20 cellular contexts compared by ENCODE assay signal in genomic region chr7:77497079-77497478, GRCh38. TPM values are rescaled to one million over a fixed set of nuclear protein-coding genes. Genes with fewer than 3 reads are reported as not detected.
DNase-seq lines count a peak whose midpoint lies in the region; ATAC-seq, FAIRE-seq and TF ChIP-seq lines count a peak whose summit lies in the region.
"Had no signal": no experiment of that assay in that cellular context is flagged by ENCODE, and none has a peak within 500 bp of the region (broad histone marks: within the 10 kb centered on the region; RNA-seq: fewer than 3 reads in every experiment).

No MANE protein-coding gene starts in this region.

- no peaks in the 10 kb centered on the region for H3K4me1 ChIP-seq in transverse colon
- H3K4me1 ChIP-seq: Caco-2, SJSA1 had no signal

- TF ChIP-seq CTCF in transverse colon (IDR thresholded peaks at IDR 0.05), result no peak

- no peak for TF ChIP-seq EP300 in transverse colon (IDR thresholded peaks at IDR 0.05; ENCODE audit: low read depth)

- whole genome bisulfite sequencing in transverse colon (ENCODE audit: low coverage in 1 of 2), 2 donors, result 51 to 65% methylated on average over 5 of the region's 5 CpGs

- H3K36me3 Mint-ChIP-seq in activated CD4-positive, alpha-beta T cell treated with anti-CD3 and anti-CD28 coated beads for 36 hours (ENCODE audit: low read depth), result peaks cover 6% of the 10 kb centered on the region
- H3K36me3 Mint-ChIP-seq: CD4-positive, CD25-positive, alpha-beta regulatory T cell had no signal

- H3K9me3 Mint-ChIP-seq in activated CD4-positive, alpha-beta T cell treated with anti-CD3 and anti-CD28 coated beads for 36 hours (ENCODE audit: low read depth), result peaks cover 17% of the 10 kb centered on the region

- no peak overlapping the region for H3K27ac ChIP-seq in transverse colon
- H3K27ac ChIP-seq: RWPE1, SJSA1 had no signal

- intact Hi-C loops in transverse colon (cut with DNase I; ENCODE audit: low total_unique reads), result no loop called here
- intact Hi-C loops in activated CD4-positive, alpha-beta T cell treated with anti-CD3 and anti-CD28 coated beads for 36 hours (cut with DNase I, micrococcal nuclease), result no loop called here

- peak; percentile 88 for DNase-seq in DMS53 treated with DMSO at 0.1 percent for 48 hours (lab: John Stamatoyannopoulos, UW; ENCODE audit: unreplicated experiment)
- DNase-seq in NCI-H345 treated with DMSO at 0.1 percent for 48 hours (lab: John Stamatoyannopoulos, UW; ENCODE audit: unreplicated experiment), result peak; percentile 30
- no peak for DNase-seq in C1 segment of cervical spinal cord (lab: John Stamatoyannopoulos, UW)
- DNase-seq in transverse colon, result no peak
- DNase-seq in activated CD4-positive, CD25-positive, alpha-beta regulatory T cell (lab: John Stamatoyannopoulos, UW), result no peak
- DNase-seq in activated CD4-positive, alpha-beta T cell treated with anti-CD3 and anti-CD28 coated beads for 36 hours, result no peak
- DNase-seq: ACHN; AML-193; Caco-2; CD4-positive, CD25-positive, alpha-beta regulatory T cell; DMS79; GOT3; MV-4-11 had no signal

- H3K27ac Mint-ChIP-seq in activated CD4-positive, alpha-beta T cell treated with anti-CD3 and anti-CD28 coated beads for 36 hours, result no peak overlapping the region
- H3K27ac Mint-ChIP-seq: CD4-positive, CD25-positive, alpha-beta regulatory T cell; T-helper 2 cell treated with Interferon-gamma antibody and Interleukin-4, amounts not matched to agents 5 μg/mL and 100 μg/mL, for 36 hours had no signal

- no peaks in the 10 kb centered on the region for H3K9me3 ChIP-seq in transverse colon
- H3K9me3 ChIP-seq: SJSA1 had no signal

- no peaks in the 10 kb centered on the region for H3K27me3 ChIP-seq in transverse colon
- H3K27me3 ChIP-seq: SJSA1 had no signal

- no peak for TF ChIP-seq POLR2A in transverse colon (IDR thresholded peaks at IDR 0.05)

- FAIRE-seq in A204.1 (lab: Jason Lieb, UNC), result peak; percentile 51
- FAIRE-seq in TTC549 (lab: Jason Lieb, UNC), result peak; percentile 29
- FAIRE-seq: GM18507, K562 had no signal

- H3K4me1 Mint-ChIP-seq in activated CD4-positive, alpha-beta T cell treated with anti-CD3 and anti-CD28 coated beads for 36 hours, result no peaks in the 10 kb centered on the region
- H3K4me1 Mint-ChIP-seq: CD4-positive, CD25-positive, alpha-beta regulatory T cell had no signal

- no peak for ATAC-seq in activated CD4-positive, alpha-beta T cell treated with anti-CD3 and anti-CD28 coated beads for 36 hours

- H3K4me3 Mint-ChIP-seq in activated CD4-positive, alpha-beta T cell treated with anti-CD3 and anti-CD28 coated beads for 36 hours, result no peak overlapping the region
- H3K4me3 Mint-ChIP-seq: CD4-positive, CD25-positive, alpha-beta regulatory T cell; T-helper 2 cell treated with Interferon-gamma antibody and Interleukin-4, amounts not matched to agents 5 μg/mL and 100 μg/mL, for 36 hours had no signal

- H3K36me3 ChIP-seq in transverse colon, result no peaks in the 10 kb centered on the region
- H3K36me3 ChIP-seq: SJSA1 had no signal

- CTCF ChIA-PET in activated CD4-positive, alpha-beta T cell treated with anti-CD3 and anti-CD28 coated beads for 36 hours (lab: Charles Lee), result interaction anchor here (0.8 kb wide), 1 partner anchor 23 kb away, joined by 3 read pairs; no protein-coding TSS in a partner anchor

- POLR2A ChIA-PET in activated CD4-positive, alpha-beta T cell treated with anti-CD3 and anti-CD28 coated beads for 36 hours (lab: Charles Lee), result no interaction called here

- no peak overlapping the region for H3K4me3 ChIP-seq in transverse colon
- H3K4me3 ChIP-seq: K562, SJSA1 had no signal

- H3K27me3 Mint-ChIP-seq in activated CD4-positive, alpha-beta T cell treated with anti-CD3 and anti-CD28 coated beads for 36 hours, result peaks cover 2% of the 10 kb centered on the region

- in situ Hi-C loops in transverse colon (cut with MboI; ENCODE audit: low pct_ligation_motif_present in 1 of 4, low pct_unique_long_range_greater_than_20kb in 1 of 4, low sequenced_read_pairs in 3 of 4), result no loop called here

RNA-seq across cellular contexts. Expression of gene PTPN12, which starts 40.0 kb away (rescaled TPM):
- total RNA-seq in transverse colon, result 100 to 1,000 TPM in 1 of 4 donors, 10 to 100 TPM in 3; 46.8 to 103 (median 70.6) TPM
- total RNA-seq in activated CD4-positive, alpha-beta T cell treated with anti-CD3 and anti-CD28 coated beads for 36 hours, result 10 to 100 TPM in 1 of 2 experiments, 1 to 10 TPM in 1; 8.5 to 12.0 TPM

Comparison
In these comparisons a context has a peak if more than half of its experiments do, and no peak if none do; other contexts are left out.
1. DNase-seq: peak in DMS53 treated with DMSO at 0.1 percent for 48 hours (single experiment) and NCI-H345 treated with DMSO at 0.1 percent for 48 hours (single experiment); none in C1 segment of cervical spinal cord (0 of 14), transverse colon (single experiment), activated CD4-positive, CD25-positive, alpha-beta regulatory T cell (0 of 4) and activated CD4-positive, alpha-beta T cell treated with anti-CD3 and anti-CD28 coated beads for 36 hours (single experiment).